1 cellular context compared by ENCODE assay signal in genomic region chr19:1279782-1280341, GRCh38.
TF ChIP-seq lines count a peak whose summit lies in the region.

No MANE protein-coding gene starts in this region.

TF ChIP-seq in K562, 482 proteins besides CTCF, POLR2A, EP300 and RAD21 (continued from another document):
- no peak for TF ChIP-seq ZMIZ1 (IDR thresholded peaks at IDR 0.05; ENCODE audit: low read depth in 2 of 2, low read length in 2 of 2)
